16 cellular contexts compared by ENCODE assay signal in genomic region chr4:42628740-42629139, GRCh38. TPM values are rescaled to one million over a fixed set of nuclear protein-coding genes. Genes with fewer than 3 reads are reported as not detected.
DNase-seq lines count a peak whose midpoint lies in the region; ATAC-seq and TF ChIP-seq lines count a peak whose summit lies in the region.
"Had no signal": no experiment of that assay in that cellular context is flagged by ENCODE, and none has a peak within 500 bp of the region (broad histone marks: within the 10 kb centered on the region; RNA-seq: fewer than 3 reads in every experiment).

No MANE protein-coding gene starts in this region.

- no peaks in the 10 kb centered on the region for H3K36me3 ChIP-seq in mucosa of descending colon (ENCODE audit: low read depth)
- H3K36me3 ChIP-seq: neutrophil, sigmoid colon had no signal

- H3K27me3 Mint-ChIP-seq in activated naive CD8-positive, alpha-beta T cell treated with anti-CD3 and anti-CD28 coated beads, Interleukin-2, amount 10 ng/mL, durations not matched to agents 7 days and 5 days: no peaks in the 10 kb centered on the region

- intact Hi-C loops in Right ventricle myocardium inferior (cut with DNase I): no loop called here
- intact Hi-C loops in cardiac septum (cut with DNase I): loop anchor here (2.0 kb wide), 1 partner anchor 28 kb away; the partner anchor contains the start of gene ATP8A1
- intact Hi-C loops in mucosa of descending colon (cut with DNase I, micrococcal nuclease): no loop called here

- peak overlapping the region; percentile 60 for H3K4me3 Mint-ChIP-seq in activated naive CD8-positive, alpha-beta T cell treated with anti-CD3 and anti-CD28 coated beads, Interleukin-2, amount 10 ng/mL, durations not matched to agents 7 days and 5 days

- TF ChIP-seq CTCF in mucosa of descending colon (IDR thresholded peaks at IDR 0.05): no peak

- POLR2A ChIA-PET in activated naive CD8-positive, alpha-beta T cell treated with anti-CD3 and anti-CD28 coated beads, Interleukin-2, amount 10 ng/mL, durations not matched to agents 7 days and 5 days (lab: Charles Lee): interaction anchor here (2.9 kb wide), 1 partner anchor 28 kb away, joined by 12 read pairs; the partner anchor contains the start of gene ATP8A1

- H3K27ac Mint-ChIP-seq in activated naive CD8-positive, alpha-beta T cell treated with anti-CD3 and anti-CD28 coated beads, Interleukin-2, amount 10 ng/mL, durations not matched to agents 7 days and 5 days: peak overlapping the region; percentile 83

- peaks cover 42% of the 10 kb centered on the region for H3K4me1 Mint-ChIP-seq in activated naive CD8-positive, alpha-beta T cell treated with anti-CD3 and anti-CD28 coated beads, Interleukin-2, amount 10 ng/mL, durations not matched to agents 7 days and 5 days

- H3K4me3 ChIP-seq in mucosa of descending colon: no peak overlapping the region
- H3K4me3 ChIP-seq: sigmoid colon had no signal

- DNase-seq in Right ventricle myocardium inferior (ENCODE audit: missing footprints) (no peak), cardiac septum (ENCODE audit: low spot score) (no peak), mucosa of descending colon (peak; percentile 50 to 85 (median 59)), erythroblast (lab: John Stamatoyannopoulos, UW) (no peak), midbrain (lab: John Stamatoyannopoulos, UW) (no peak), EL (no peak)
- no peak for DNase-seq in activated naive CD8-positive, alpha-beta T cell treated with anti-CD3 and anti-CD28 coated beads, Interleukin-2, amount 10 ng/mL, durations not matched to agents 7 days and 5 days
- DNase-seq: activated CD4-positive, alpha-beta T cell treated with anti-CD3 and anti-CD28 coated beads for 1 hour; DMS79 treated with DMSO at 0.1 percent for 48 hours; KBM-7; NCI-H524 treated with DMSO at 0.1 percent for 48 hours; RPMI8226; stimulated activated naive CD4-positive, alpha-beta T cell treated with Interleukin-2 at 50 U/mL for 16 hours had no signal

- ATAC-seq in Right ventricle myocardium inferior (peak; percentile 37), mucosa of descending colon (peak; percentile 90), HG02759 (IDR thresholded peaks at IDR 0.05; ENCODE audit: unreplicated experiment) (no peak)
- no peak for ATAC-seq in activated naive CD8-positive, alpha-beta T cell treated with anti-CD3 and anti-CD28 coated beads, Interleukin-2, amount 10 ng/mL, durations not matched to agents 7 days and 5 days (ENCODE audit: low read depth)

- H3K9me3 Mint-ChIP-seq in activated naive CD8-positive, alpha-beta T cell treated with anti-CD3 and anti-CD28 coated beads, Interleukin-2, amount 10 ng/mL, durations not matched to agents 7 days and 5 days: peaks cover 4% of the 10 kb centered on the region

- peaks cover 25% of the 10 kb centered on the region for H3K36me3 Mint-ChIP-seq in activated naive CD8-positive, alpha-beta T cell treated with anti-CD3 and anti-CD28 coated beads, Interleukin-2, amount 10 ng/mL, durations not matched to agents 7 days and 5 days

- no peak for TF ChIP-seq POLR2A in erythroblast (IDR thresholded peaks at IDR 0.05; ENCODE audit: low read length)

- peaks cover 33% of the 10 kb centered on the region for H3K4me1 ChIP-seq in mucosa of descending colon (ENCODE audit: low read depth)
- H3K4me1 ChIP-seq: sigmoid colon had no signal

- H3K9me3 ChIP-seq in mucosa of descending colon: no peaks in the 10 kb centered on the region
- H3K9me3 ChIP-seq: neutrophil, sigmoid colon had no signal

RNA-seq across cellular contexts. Expression of gene ATP8A1, which starts 28.2 kb away (rescaled TPM):
- total RNA-seq in Right ventricle myocardium inferior (14.6 TPM), cardiac septum (22.1 TPM), mucosa of descending colon (10 to 100 TPM; 40.3 to 92.0 (median 41.1) TPM)
- total RNA-seq in activated naive CD8-positive, alpha-beta T cell treated with anti-CD3 and anti-CD28 coated beads, Interleukin-2, amount 10 ng/mL, durations not matched to agents 7 days and 5 days: 10 to 100 TPM; 55.3 to 56.3 TPM

Comparison
In these comparisons a context has a peak if more than half of its experiments do, and no peak if none do; other contexts are left out.
1. ATAC-seq: peak in Right ventricle myocardium inferior (single experiment) and mucosa of descending colon (single experiment); none in activated naive CD8-positive, alpha-beta T cell treated with anti-CD3 and anti-CD28 coated beads, Interleukin-2, amount 10 ng/mL, durations not matched to agents 7 days and 5 days (single experiment) and HG02759 (single experiment).
2. DNase-seq: peak in mucosa of descending colon (3 of 3); none in Right ventricle myocardium inferior (single experiment), cardiac septum (single experiment), activated naive CD8-positive, alpha-beta T cell treated with anti-CD3 and anti-CD28 coated beads, Interleukin-2, amount 10 ng/mL, durations not matched to agents 7 days and 5 days (single experiment), erythroblast (0 of 2), midbrain (single experiment) and EL (single experiment).